ENCODE assay signal across 28 cellular contexts in the genomic region with DNA sequence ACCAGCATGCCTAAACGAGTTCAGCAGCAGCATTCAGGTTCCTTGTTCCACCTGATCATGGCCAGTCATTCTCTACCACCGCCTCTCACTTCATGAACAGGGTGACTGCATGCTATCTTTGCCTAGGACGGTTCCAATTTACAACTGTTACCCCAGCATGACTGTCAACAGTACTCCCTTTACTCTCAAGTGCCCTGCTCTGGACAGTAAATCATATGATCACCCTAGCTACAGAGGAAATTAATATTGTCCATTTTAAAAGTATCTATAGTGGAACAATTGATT. TPM values are rescaled to one million over a fixed set of nuclear protein-coding genes. Genes with fewer than 3 reads are reported as not detected.
DNase-seq lines count a peak whose midpoint lies in the region; ATAC-seq, FAIRE-seq and TF ChIP-seq lines count a peak whose summit lies in the region.
"Had no signal": no experiment of that assay in that cellular context is flagged by ENCODE, and none has a peak within 500 bp of the region (broad histone marks: within the 10 kb centered on the region; RNA-seq: fewer than 3 reads in every experiment).

No MANE protein-coding gene starts in this region.

- no peak overlapping the region for H3K4ac ChIP-seq in H1 (replicated peaks; ENCODE audit: insufficient read length, low read depth, low read length)

- CTCF ChIA-PET in H1 (lab: Charles Lee; ENCODE audit: partially characterized antibody), result interaction anchor here (1.1 to 2.1 kb wide), 4 partner anchors 11 to 118 kb away, joined by 3 to 5 read pairs (median 4); no protein-coding TSS in a partner anchor
- CTCF ChIA-PET in PC-3 (lab: Charles Lee), result no interaction called here

- H3K79me2 ChIP-seq in H1 (ENCODE audit: control insufficient read depth in 1 of 2, insufficient read depth in 2 of 2, low read length in 2 of 2) (no peaks in the 10 kb centered on the region), PC-3 (ENCODE audit: low read length) (no peaks in the 10 kb centered on the region)

- DNase-seq in DMS53 (lab: John Stamatoyannopoulos, UW), result peak; percentile 96
- no peak for DNase-seq in DMS53 treated with DMSO at 0.1 percent for 48 hours (lab: John Stamatoyannopoulos, UW; ENCODE audit: unreplicated experiment)
- DNase-seq in Right ventricle myocardium superior, result no peak
- DNase-seq in cardiac septum (ENCODE audit: low spot score), result no peak
- no peak for DNase-seq in H1 (ENCODE audit: low read depth in 1 of 2, low spot score in 2 of 2)
- no peak for DNase-seq in type B pancreatic cell (ENCODE audit: extremely low spot score, unreplicated experiment)
- no peak for DNase-seq in activated CD8-positive, alpha-beta memory T cell treated with anti-CD3 and anti-CD28 coated beads, Interleukin-2, amount 50 U/mL, for 4 hours
- DNase-seq in PC-3, result no peak
- DNase-seq: 8988T; activated CD4-positive, alpha-beta T cell treated with anti-CD3 and anti-CD28 coated beads for 4 hours; activated effector memory CD4-positive, alpha-beta T cell treated with Interleukin-2 at 50 U/mL for 16 hours; KBM-7; midbrain; MM.1S; NCI-H1436 treated with DMSO at 0.1 percent for 48 hours; NCI-H524 treated with DMSO at 0.1 percent for 48 hours; retina; spleen; stimulated activated CD4-positive, alpha-beta T cell treated with anti-CD3 and anti-CD28 coated beads, Interleukin-4, amount 100 ng/mL, for 4 hours; T-helper 2 cell; thyroid gland had no signal

- H3K4me1 ChIP-seq in H1 (replicated peaks in 1 of 4; ENCODE audit: control insufficient read depth in 3 of 4, insufficient read depth in 4 of 4, low read length in 3 of 4) (no peaks in the 10 kb centered on the region), PC-3 (ENCODE audit: insufficient read depth, low read length) (peaks cover 7% of the 10 kb centered on the region)
- H3K4me1 ChIP-seq: SJSA1 had no signal

- peak overlapping the region; percentile 28 for H3K4me3 Mint-ChIP-seq in type B pancreatic cell
- H3K4me3 Mint-ChIP-seq: nephron; stimulated activated naive CD8-positive, alpha-beta T cell treated with anti-CD3 and anti-CD28 coated beads, Interleukin-15, Interleukin-2, amounts not matched to agents 100 ng/mL and 50 ng/mL, for 24 hours had no signal

- no peaks in the 10 kb centered on the region for H3K9me2 ChIP-seq in PC-3 (replicated peaks; ENCODE audit: low read length)

- peaks cover 13% of the 10 kb centered on the region for H3K4me1 Mint-ChIP-seq in type B pancreatic cell (ENCODE audit: unreplicated experiment)

- peak; percentile 27 for ATAC-seq in Right ventricle myocardium superior (ENCODE audit: poor library complexity)
- no peak for ATAC-seq in PC-3
- ATAC-seq: GM12878 had no signal

- H3K18ac ChIP-seq in H1 (ENCODE audit: extremely low read depth, low read length), result no peak overlapping the region

- no peak overlapping the region for H3K9ac ChIP-seq in H1 (replicated peaks in 1 of 4; ENCODE audit: extremely low read depth in 1 of 4, low read depth in 3 of 4, low read length in 3 of 4)
- H3K9ac ChIP-seq in PC-3 (ENCODE audit: low read length), result no peak overlapping the region

- TF ChIP-seq EP300 in H1 (IDR thresholded peaks at IDR 0.05; ENCODE audit: borderline replicate concordance in 1 of 2, low read depth in 2 of 2, low read length in 2 of 2), result no peak

- no peaks in the 10 kb centered on the region for H3F3A ChIP-seq in PC-3 (ENCODE audit: low read length, unreplicated experiment)

- no peak overlapping the region for H4K5ac ChIP-seq in H1 (ENCODE audit: insufficient read length, low read depth, low read length)

- no TSS peak for BruUV-seq in PC-3 (replicated peaks; lab: Mats Ljungman, UMichigan)

- no peak for FAIRE-seq in H1 (lab: Jason Lieb, UNC)
- FAIRE-seq: GM12878, H54, RCC 7860 had no signal

- no peak overlapping the region for H2BK12ac ChIP-seq in H1 (ENCODE audit: low read depth, low read length)

- H3K23me2 ChIP-seq in H1 (ENCODE audit: low read depth, low read length), result no peaks in the 10 kb centered on the region

- H3K27ac ChIP-seq in H1 (ENCODE audit: low read depth, low read length) (no peak overlapping the region), PC-3 (ENCODE audit: low read length) (no peak overlapping the region)
- H3K27ac ChIP-seq: cardiac muscle cell, SJSA1, spleen, thyroid gland had no signal

- no peak overlapping the region for H3K56ac ChIP-seq in H1 (replicated peaks; ENCODE audit: insufficient read length, low read depth, low read length)

- H3K27me3 Mint-ChIP-seq in type B pancreatic cell, result no peaks in the 10 kb centered on the region
- H3K27me3 Mint-ChIP-seq: stimulated activated naive CD8-positive, alpha-beta T cell treated with anti-CD3 and anti-CD28 coated beads, Interleukin-15, Interleukin-2, amounts not matched to agents 100 ng/mL and 50 ng/mL, for 24 hours had no signal

- H3K4me3 ChIP-seq in H1 (ENCODE audit: extremely low read depth in 1 of 4, insufficient read depth in 2 of 4, low read depth in 3 of 4, low read length in 4 of 4) (no peak overlapping the region), PC-3 (ENCODE audit: low read length) (no peak overlapping the region)
- H3K4me3 ChIP-seq: cardiac muscle cell, GM12878, SJSA1, spleen, thyroid gland had no signal

- H2AFZ ChIP-seq in H1 (ENCODE audit: low read length) (no peak overlapping the region), PC-3 (ENCODE audit: low read length) (no peak overlapping the region)

- H3K27ac Mint-ChIP-seq in type B pancreatic cell, result peak overlapping the region; percentile 65
- H3K27ac Mint-ChIP-seq: nephron; stimulated activated naive CD8-positive, alpha-beta T cell treated with anti-CD3 and anti-CD28 coated beads, Interleukin-15, Interleukin-2, amounts not matched to agents 100 ng/mL and 50 ng/mL, for 24 hours had no signal

- TF ChIP-seq RAD21 in H1 (IDR thresholded peaks at IDR 0.05 in 1 of 2, conservative IDR thresholded peaks at IDR 0.05 in 1 of 2; ENCODE audit: low read depth in 2 of 2, low read length in 2 of 2), result no peak

- no peak overlapping the region for H2AK5ac ChIP-seq in H1 (ENCODE audit: low read depth, low read length)

- 0 out of 2 replicates have a peak overlapping the region, but pooled peaks have one; percentile 3 for H2BK20ac ChIP-seq in H1 (ENCODE audit: low read length)

- H3K4me2 ChIP-seq in H1 (ENCODE audit: insufficient read depth in 1 of 2, low read depth in 2 of 2, low read length in 2 of 2), result no peak overlapping the region
- H3K4me2 ChIP-seq in PC-3 (ENCODE audit: low read length), result no peak overlapping the region

- TF ChIP-seq CTCF in H1 (IDR thresholded peaks at IDR 0.05; ENCODE audit: control extremely low read depth in 1 of 3, insufficient read depth in 1 of 3, low read depth in 1 of 3, low read length in 3 of 3) (no peak), type B pancreatic cell (conservative IDR thresholded peaks at IDR 0.05) (no peak), PC-3 (conservative IDR thresholded peaks at IDR 0.05; ENCODE audit: low read depth, low read length) (no peak)

- no peak overlapping the region for H4K91ac ChIP-seq in H1 (replicated peaks; ENCODE audit: insufficient read length, low read length)

- TF ChIP-seq POLR2A in H1 (IDR thresholded peaks at IDR 0.05; ENCODE audit: control extremely low read depth in 1 of 2, low read depth in 2 of 2, low read length in 2 of 2), result no peak

- intact Hi-C loops in Right ventricle myocardium superior (cut with DNase I) (no loop called here), cardiac septum (cut with DNase I) (no loop called here), PC-3 (cut with micrococcal nuclease) (no loop called here)

- H3K9me3 ChIP-seq in H1 (ENCODE audit: insufficient read depth in 2 of 2, low read depth in 1 of 2, low read length in 1 of 2) (no peaks in the 10 kb centered on the region), PC-3 (ENCODE audit: low read length) (no peaks in the 10 kb centered on the region)
- H3K9me3 ChIP-seq: SJSA1, spleen, thyroid gland had no signal

- H3K79me1 ChIP-seq in H1 (ENCODE audit: low read depth, low read length), result no peaks in the 10 kb centered on the region

- no peaks in the 10 kb centered on the region for H3K36me3 ChIP-seq in H1 (ENCODE audit: control insufficient read depth in 2 of 4, insufficient read depth in 4 of 4, low read length in 3 of 4)
- H3K36me3 ChIP-seq in PC-3 (ENCODE audit: low read depth, low read length), result no peaks in the 10 kb centered on the region
- H3K36me3 ChIP-seq: cardiac muscle cell, SJSA1, spleen, thyroid gland had no signal

- H3K14ac ChIP-seq in H1 (ENCODE audit: insufficient read length), result no peak overlapping the region

- H2BK15ac ChIP-seq in H1 (ENCODE audit: low read length), result no peak overlapping the region

- no peaks in the 10 kb centered on the region for H3K27me3 ChIP-seq in H1 (replicated peaks in 1 of 4; ENCODE audit: control insufficient read depth in 3 of 4, extremely low read depth in 1 of 4, insufficient read depth in 3 of 4, low read length in 3 of 4)
- no peaks in the 10 kb centered on the region for H3K27me3 ChIP-seq in PC-3 (ENCODE audit: low read length)
- H3K27me3 ChIP-seq: cardiac muscle cell, SJSA1, spleen, thyroid gland had no signal

- H4K20me1 ChIP-seq in H1 (replicated peaks in 1 of 2; ENCODE audit: control insufficient read depth in 1 of 2, insufficient read depth in 2 of 2, low read length in 2 of 2) (no peaks in the 10 kb centered on the region), PC-3 (ENCODE audit: low read length) (no peaks in the 10 kb centered on the region)

- H4K8ac ChIP-seq in H1 (ENCODE audit: extremely low read depth, insufficient read depth, low read length), result peak overlapping the region; percentile 7; the same call in 1 of the 2 replicates

- no peaks in the 10 kb centered on the region for H3K36me3 Mint-ChIP-seq in type B pancreatic cell

- H2BK120ac ChIP-seq in H1 (replicated peaks; ENCODE audit: low read depth, low read length), result no peak overlapping the region

- no peak overlapping the region for H3K23ac ChIP-seq in H1 (ENCODE audit: insufficient read length)

- no peaks in the 10 kb centered on the region for H3K9me3 Mint-ChIP-seq in type B pancreatic cell
- H3K9me3 Mint-ChIP-seq: nephron; stimulated activated naive CD8-positive, alpha-beta T cell treated with anti-CD3 and anti-CD28 coated beads, Interleukin-15, Interleukin-2, amounts not matched to agents 100 ng/mL and 50 ng/mL, for 24 hours had no signal

- POLR2A ChIA-PET in H1 (lab: Charles Lee; ENCODE audit: partially characterized antibody) (no interaction called here), PC-3 (lab: Charles Lee; ENCODE audit: unreplicated experiment) (no interaction called here)

- no peak overlapping the region for H2BK5ac ChIP-seq in H1 (ENCODE audit: low read depth, low read length)

- WGBS in H1 (ENCODE audit: extremely low coverage in 1 of 2, insufficient coverage in 1 of 2, insufficient read length in 1 of 2, insufficient replicate concordance in 2 of 2, low coverage in 1 of 2, low lambda C conversion rate in 2 of 2, missing lambda C conversion rate in 1 of 2), 2 experiments, result 85% methylated on average over 3 of the region's 3 CpGs; no CpG with 5 or more reads in 1 of the 2 experiments

RNA-seq across cellular contexts. Expression of gene MGAT4A, which starts 25.7 kb away (rescaled TPM):
- 20.0 TPM for total RNA-seq in Right ventricle myocardium superior
- total RNA-seq in cardiac septum, result 16.3 TPM
- total RNA-seq in H1 (2021; fragmentation: NEBNext Ultra II Directional; extraction: Animal tissue kit (Norgen Biotek cat#: 25700)), result 7.3 and 7.7 TPM in 2 replicates
- polyA plus RNA-seq in H1 (2011; rRNA removed), result 0.88 and 1.4 TPM in 2 replicates
- 1.1 TPM for polyA plus RNA-seq in H1 (2011; cell fraction: cytosol; rRNA removed)
- polyA plus RNA-seq in H1 (2011; cell fraction: nucleus; rRNA removed), result 0.77 TPM
- 2.2 to 4.4 TPM (median 2.8 TPM) in 4 replicates for polyA plus RNA-seq in H1 (2012, experiment 1 of 2)
- polyA plus RNA-seq in H1 (2012, experiment 2 of 2), result 0.76 TPM
- 2.2 TPM for polyA plus RNA-seq in H1 (2013, experiment 1 of 2)
- 2.3 TPM for polyA plus RNA-seq in H1 (2013, experiment 2 of 2)
- 2.8 and 3.1 TPM in 2 replicates for polyA minus RNA-seq in H1 (2011; rRNA and poly(A)+ RNA removed)
- 0.95 TPM for polyA minus RNA-seq in H1 (2011; cell fraction: cytosol; rRNA and poly(A)+ RNA removed)
- polyA minus RNA-seq in H1 (2011; cell fraction: nucleus; rRNA and poly(A)+ RNA removed), result 4.7 TPM
- 32.5 and 60.0 TPM in 2 replicates for total RNA-seq in type B pancreatic cell (ENCODE audit: low replicate concordance)
- total RNA-seq in PC-3 (2014; rRNA removed), result 1.7 and 6.1 TPM in 2 replicates
- total RNA-seq: SJSA1 had no signal
